Comparison of ENCODE assay signal across 15 cellular contexts in the genomic region with DNA sequence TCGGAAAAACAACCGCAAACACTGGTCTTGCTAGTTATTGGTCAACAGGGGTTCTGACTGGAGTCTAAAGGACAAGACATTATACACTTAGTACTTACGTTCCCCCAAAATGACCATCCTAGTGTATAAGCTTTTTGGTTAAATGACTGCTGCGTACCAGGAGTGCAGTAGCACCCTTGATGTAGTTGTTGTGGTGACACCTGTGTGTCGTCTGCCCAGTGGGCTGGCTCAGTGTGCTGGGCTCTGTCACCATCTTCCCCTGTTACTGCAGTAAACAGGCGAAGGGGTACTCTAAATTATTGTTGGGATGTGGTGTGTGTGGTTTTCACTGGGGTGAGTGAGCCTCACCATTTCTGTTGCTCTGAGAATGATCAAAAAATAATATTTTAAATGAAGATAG.
DNase-seq lines count a peak whose midpoint lies in the region; ATAC-seq lines count a peak whose summit lies in the region.
"Had no signal": no experiment of that assay in that cellular context is flagged by ENCODE, and none has a peak within 500 bp of the region (broad histone marks: within the 10 kb centered on the region; RNA-seq: fewer than 3 reads in every experiment).

No MANE protein-coding gene starts in this region.

- 89 to 90% methylated on average over 6 of the region's 6 CpGs for WGBS in GM23248 (ENCODE audit: low coverage in 1 of 2, low lambda C conversion rate in 2 of 2, missing lambda C conversion rate in 2 of 2), 2 experiments

- no peaks in the 10 kb centered on the region for H3F3A ChIP-seq in GM23248 (ENCODE audit: insufficient read depth)

- peak overlapping the region; percentile 64 to 86 (median 76) for H3K27ac Mint-ChIP-seq in immature natural killer cell
- H3K27ac Mint-ChIP-seq: neural progenitor cell had no signal

- peak overlapping the region; percentile 70 for H3K4me2 ChIP-seq in GM23248 (ENCODE audit: unreplicated experiment)
- H3K4me2 ChIP-seq: PC-9 had no signal

- peaks cover 0 to 1% (median 0%) of the 10 kb centered on the region in 3 donors for H3K27me3 Mint-ChIP-seq in immature natural killer cell (ENCODE audit: low read depth in 3 of 3)

- in situ Hi-C loops in GM23248 (cut with MboI): no loop called here

- H3K27ac ChIP-seq in GM23248 (peak overlapping the region; percentile 59; the same call in 1 of the 2 replicates), angular gyrus (ENCODE audit: low read depth, low read length) (peak overlapping the region; percentile 99), skin epidermis (peak overlapping the region in 18 of 21 experiments; percentile 12 to 85 (median 55))
- H3K27ac ChIP-seq: neural progenitor cell, PC-9, VCaP had no signal

- H3K4me3 ChIP-seq in GM23248 (no peak overlapping the region), skin epidermis (no peak overlapping the region)
- H3K4me3 ChIP-seq: neural progenitor cell, PC-9 had no signal

- H3K9ac ChIP-seq in GM23248: no peak overlapping the region
- H3K9ac ChIP-seq: neural progenitor cell had no signal

- ATAC-seq in HG02884 (IDR thresholded peaks at IDR 0.05; ENCODE audit: unreplicated experiment): no peak
- no peak for ATAC-seq in HG03135 (IDR thresholded peaks at IDR 0.05; ENCODE audit: unreplicated experiment)
- no peak for ATAC-seq in GM18909 (IDR thresholded peaks at IDR 0.05; ENCODE audit: poor library complexity, unreplicated experiment)

- H3K27me3 ChIP-seq in GM23248 (replicated peaks; ENCODE audit: insufficient read depth): no peaks in the 10 kb centered on the region
- H3K27me3 ChIP-seq: neural progenitor cell had no signal

- no peaks in the 10 kb centered on the region for H3K36me3 ChIP-seq in GM23248 (ENCODE audit: low read depth)
- H3K36me3 ChIP-seq: neural progenitor cell had no signal

- H4K20me1 ChIP-seq in GM23248 (ENCODE audit: insufficient read depth): no peaks in the 10 kb centered on the region

- peak overlapping the region; percentile 78 for H2AFZ ChIP-seq in GM23248
- H2AFZ ChIP-seq: neural progenitor cell, PC-9 had no signal

- H3K9me2 ChIP-seq in GM23248 (ENCODE audit: insufficient read depth): no peaks in the 10 kb centered on the region

- peaks cover 0 to 79% of the 10 kb centered on the region in 2 donors for H3K4me1 Mint-ChIP-seq in immature natural killer cell

- peak overlapping the region in 4 of 5 donors; percentile 13 to 49 (median 41) for H3K4me3 Mint-ChIP-seq in immature natural killer cell
- H3K4me3 Mint-ChIP-seq: neural progenitor cell had no signal

- no peaks in the 10 kb centered on the region for H3K9me3 Mint-ChIP-seq in immature natural killer cell

- peaks cover 9% of the 10 kb centered on the region; the same call in 1 of the 2 replicates for H3K4me1 ChIP-seq in GM23248 (ENCODE audit: insufficient read depth)

- H3K79me2 ChIP-seq in GM23248 (ENCODE audit: insufficient read depth): no peaks in the 10 kb centered on the region

- no peaks in the 10 kb centered on the region for H3K36me3 Mint-ChIP-seq in immature natural killer cell
- H3K36me3 Mint-ChIP-seq: neural progenitor cell had no signal

- no peak for DNase-seq in GM23248
- no peak for DNase-seq in immature natural killer cell
- no peak for DNase-seq in T-helper 9 cell
- DNase-seq: activated naive CD4-positive, alpha-beta T cell; NCI-H187 treated with DMSO at 0.1 percent for 48 hours; NCI-H524; PC-9; stimulated activated naive CD8-positive, alpha-beta T cell treated with anti-CD3 and anti-CD28 coated beads, Interleukin-15, Interleukin-2, amounts not matched to agents 100 U/mL and 50 U/mL, for 24 hours had no signal

- H3K9me3 ChIP-seq in GM23248 (ENCODE audit: low read depth): no peaks in the 10 kb centered on the region
